ENCODE assay signal across 20 cellular contexts in genomic region chr12:98973395-98973794, GRCh38.
A peak's percentile ranks its signal among the peaks of the same experiment; 100 is the strongest.
DNase-seq lines count a peak whose midpoint lies in the region; ATAC-seq, FAIRE-seq and TF ChIP-seq lines count a peak whose summit lies in the region.
"Had no signal": no experiment of that assay in that cellular context is flagged by ENCODE, and none has a peak within 500 bp of the region (broad histone marks: within the 10 kb centered on the region; RNA-seq: fewer than 3 reads in every experiment).

No MANE protein-coding gene starts in this region.

- CTCF ChIA-PET in K562 (lab: Yijun Ruan, JAX; ENCODE audit: low intra/inter-chr PET ratio), result no interaction called here

- H3K9me3 Mint-ChIP-seq in effector memory CD8-positive, alpha-beta T cell, result peaks cover 0 to 2% of the 10 kb centered on the region in 2 donors
- H3K9me3 Mint-ChIP-seq: activated CD4-positive, alpha-beta memory T cell treated with anti-CD3 and anti-CD28 coated beads for 36 hours had no signal

- no peak overlapping the region for H3K9ac ChIP-seq in K562 (ENCODE audit: insufficient read depth in 1 of 2, low read depth in 2 of 2, low read length in 2 of 2)

- 0% methylated on average over 2 of the region's 2 CpGs for WGBS in K562 (ENCODE audit: insufficient coverage, low coverage, missing lambda C conversion rate)
- 66 to 69% methylated on average over 2 of the region's 2 CpGs for WGBS in lower leg skin, 2 donors

- no peaks in the 10 kb centered on the region for H4K20me1 ChIP-seq in K562 (replicated peaks; ENCODE audit: control insufficient read depth, insufficient read depth, low read length)

- H3K4me3 Mint-ChIP-seq in effector memory CD8-positive, alpha-beta T cell, result no peak overlapping the region
- H3K4me3 Mint-ChIP-seq: activated CD4-positive, alpha-beta memory T cell treated with anti-CD3 and anti-CD28 coated beads for 36 hours; activated naive CD8-positive, alpha-beta T cell had no signal

- no peak overlapping the region for H3K4me3 ChIP-seq in AG10803 (ENCODE audit: low read length)
- no peak overlapping the region for H3K4me3 ChIP-seq in NB4 (ENCODE audit: low read depth, low read length)
- H3K4me3 ChIP-seq in K562, result no peak overlapping the region
- H3K4me3 ChIP-seq in lower leg skin (ENCODE audit: low read depth, poor library complexity, severe bottlenecking), result no peak overlapping the region
- H3K4me3 ChIP-seq: PC-9 had no signal

- no peaks in the 10 kb centered on the region for H3K27me3 Mint-ChIP-seq in effector memory CD8-positive, alpha-beta T cell
- H3K27me3 Mint-ChIP-seq: activated CD4-positive, alpha-beta memory T cell treated with anti-CD3 and anti-CD28 coated beads for 36 hours; activated naive CD8-positive, alpha-beta T cell had no signal

- H3K27ac ChIP-seq in K562 (ENCODE audit: extremely low read depth, low read depth, low read length), result no peak overlapping the region
- H3K27ac ChIP-seq: PC-9 had no signal

- H3K36me3 ChIP-seq in K562 (ENCODE audit: control insufficient read depth, insufficient read depth, low read length), result no peaks in the 10 kb centered on the region

- TF ChIP-seq CTCF in AG10803 (conservative IDR thresholded peaks at IDR 0.05; ENCODE audit: low read length), result no peak
- no peak for TF ChIP-seq CTCF in NB4 (IDR thresholded peaks at IDR 0.05; ENCODE audit: low read depth, low read length)
- no peak for TF ChIP-seq CTCF in K562 (IDR thresholded peaks at IDR 0.05 in 2 of 3, conservative IDR thresholded peaks at IDR 0.05 in 1 of 3; ENCODE audit: insufficient read depth in 2 of 3, low read depth in 1 of 3, low read length in 3 of 3)
- TF ChIP-seq CTCF in lower leg skin (IDR thresholded peaks at IDR 0.05), result no peak

- H3K4me2 ChIP-seq in K562 (ENCODE audit: insufficient read depth, low read length), result no peak overlapping the region
- H3K4me2 ChIP-seq: PC-9 had no signal

- no peak for FAIRE-seq in K562 (lab: Jason Lieb, UNC)
- FAIRE-seq: endometrium, HepG2 had no signal

- H3K4me1 ChIP-seq in K562 (replicated peaks in 1 of 2; ENCODE audit: control insufficient read depth in 2 of 2, insufficient read depth in 2 of 2, low read length in 2 of 2), result no peaks in the 10 kb centered on the region

- TF ChIP-seq RAD21 in K562 (CRISPR knock-in tag; conservative IDR thresholded peaks at IDR 0.05 in 1 of 2, IDR thresholded peaks at IDR 0.05 in 1 of 2), result no peak

- no peaks in the 10 kb centered on the region for H3K79me2 ChIP-seq in K562 (ENCODE audit: control insufficient read depth, insufficient read depth, low read length)

- in situ Hi-C loops in K562 (cut with MboI), result no loop called here

- no TSS peak for BruUV-seq in K562 (replicated peaks; lab: Mats Ljungman, UMichigan)

- ATAC-seq in K562 (no peak), GM18517 (IDR thresholded peaks at IDR 0.05; ENCODE audit: unreplicated experiment) (no peak)
- no peak for ATAC-seq in effector memory CD8-positive, alpha-beta T cell (replicated peaks)
- ATAC-seq: HepG2, right cardiac atrium had no signal

- no peaks in the 10 kb centered on the region for H3K36me3 Mint-ChIP-seq in effector memory CD8-positive, alpha-beta T cell (ENCODE audit: insufficient read depth)
- H3K36me3 Mint-ChIP-seq: activated CD4-positive, alpha-beta memory T cell treated with anti-CD3 and anti-CD28 coated beads for 36 hours; activated naive CD8-positive, alpha-beta T cell had no signal

- TF ChIP-seq POLR2A in NB4 (IDR thresholded peaks at IDR 0.05; ENCODE audit: extremely low read depth, insufficient read length) (no peak), K562 (conservative IDR thresholded peaks at IDR 0.05) (no peak), lower leg skin (IDR thresholded peaks at IDR 0.05) (no peak)

- H3K9me3 ChIP-seq in K562 (replicated peaks; ENCODE audit: control insufficient read depth, insufficient read depth, low read depth, low read length), result no peaks in the 10 kb centered on the region

- H3K9me1 ChIP-seq in K562 (ENCODE audit: control insufficient read depth, insufficient read depth, low read length), result no peaks in the 10 kb centered on the region

- TF ChIP-seq EP300 in K562 (IDR thresholded peaks at IDR 0.05; ENCODE audit: low read length), result no peak

- no peak overlapping the region for H3K27ac Mint-ChIP-seq in effector memory CD8-positive, alpha-beta T cell
- H3K27ac Mint-ChIP-seq: activated CD4-positive, alpha-beta memory T cell treated with anti-CD3 and anti-CD28 coated beads for 36 hours; activated naive CD8-positive, alpha-beta T cell had no signal

- H3K27me3 ChIP-seq in K562 (ENCODE audit: control insufficient read depth in 2 of 2, insufficient read depth in 2 of 2, low read length in 2 of 2), result no peaks in the 10 kb centered on the region

- intact Hi-C loops in K562 (cut with micrococcal nuclease) (no loop called here), lower leg skin (cut with DNase I; ENCODE audit: low total_unique reads) (no loop called here)

- DNase-seq in AG10803 (ENCODE audit: low read depth) (peak; percentile 26), NB4 (ENCODE audit: low read depth) (peak; percentile 24), K562 (ENCODE audit: extremely low read depth in 1 of 4, low spot score in 3 of 4) (no peak), iris pigment epithelial cell (ENCODE audit: low read depth) (peak; percentile 8), NOMO-1 treated with DMSO at 0.1 percent for 48 hours (lab: John Stamatoyannopoulos, UW; ENCODE audit: unreplicated experiment) (no peak), lower leg skin (ENCODE audit: low spot score in 2 of 2) (no peak)
- no peak for DNase-seq in effector memory CD8-positive, alpha-beta T cell
- DNase-seq: activated CD4-positive, alpha-beta memory T cell treated with anti-CD3 and anti-CD28 coated beads for 36 hours; activated T-cell treated with anti-CD3 and anti-CD28 coated beads, Interleukin-2, amount 50 U/mL, for 48 hours; Calu3; cerebellar nuclear complex; NCI-H2081; NCI-H748 treated with DMSO at 0.1 percent for 48 hours; PC-9; right cardiac atrium; stimulated activated CD4-positive, alpha-beta T cell treated with anti-CD3 and anti-CD28 coated beads, Interleukin-1b, Interleukin-23, amount 100 ng/mL, for 48 hours had no signal

- H3K4me1 Mint-ChIP-seq in effector memory CD8-positive, alpha-beta T cell (ENCODE audit: low read depth in 2 of 2), result no peaks in the 10 kb centered on the region

- POLR2A ChIA-PET in K562 (lab: Yijun Ruan, JAX), result no interaction called here

- H2AFZ ChIP-seq in K562 (ENCODE audit: low read depth, low read length), result no peak overlapping the region
- H2AFZ ChIP-seq: PC-9 had no signal

TF ChIP-seq in K562, 482 proteins besides CTCF, POLR2A, EP300 and RAD21 (continues in another document):
- TF ChIP-seq FOXJ2 (tag; IDR thresholded peaks at IDR 0.05), result no peak
- TF ChIP-seq CREB1 (IDR thresholded peaks at IDR 0.05), result no peak
- TF ChIP-seq CREB1 (CRISPR knock-in tag; IDR thresholded peaks at IDR 0.05), result no peak
- no peak for TF ChIP-seq SP1 (CRISPR knock-in tag; IDR thresholded peaks at IDR 0.05)
- TF ChIP-seq, protein P1, sequence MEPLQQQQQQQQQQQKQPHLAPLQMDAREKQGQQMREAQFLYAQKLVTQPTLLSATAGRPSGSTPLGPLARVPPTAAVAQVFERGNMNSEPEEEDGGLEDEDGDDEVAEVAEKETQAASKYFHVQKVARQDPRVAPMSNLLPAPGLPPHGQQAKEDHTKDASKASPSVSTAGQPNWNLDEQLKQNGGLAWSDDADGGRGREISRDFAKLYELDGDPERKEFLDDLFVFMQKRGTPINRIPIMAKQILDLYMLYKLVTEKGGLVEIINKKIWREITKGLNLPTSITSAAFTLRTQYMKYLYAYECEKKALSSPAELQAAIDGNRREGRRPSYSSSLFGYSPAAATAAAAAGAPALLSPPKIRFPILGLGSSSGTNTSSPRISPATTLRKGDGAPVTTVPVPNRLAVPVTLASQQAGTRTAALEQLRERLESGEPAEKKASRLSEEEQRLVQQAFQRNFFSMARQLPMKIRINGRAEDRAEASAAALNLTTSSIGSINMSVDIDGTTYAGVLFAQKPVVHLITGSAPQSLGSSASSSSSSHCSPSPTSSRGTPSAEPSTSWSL (CRISPR knock-in tag; IDR thresholded peaks at IDR 0.05; ENCODE audit: borderline replicate concordance), result no peak
- TF ChIP-seq ZNF592 (IDR thresholded peaks at IDR 0.05), result no peak
- no peak for TF ChIP-seq SUPT5H (IDR thresholded peaks at IDR 0.05)
- TF ChIP-seq DPF2 (IDR thresholded peaks at IDR 0.05), result no peak
- no peak for TF ChIP-seq POU5F1 (IDR thresholded peaks at IDR 0.05; ENCODE audit: borderline replicate concordance, low read depth, low read length, partially characterized antibody)

Comparison
In these comparisons a context has a peak if more than half of its experiments do, and no peak if none do; other contexts are left out.
1. DNase-seq: peak in AG10803 (single experiment), NB4 (single experiment) and iris pigment epithelial cell (single experiment); none in K562 (0 of 4), NOMO-1 treated with DMSO at 0.1 percent for 48 hours (single experiment), lower leg skin (0 of 2) and effector memory CD8-positive, alpha-beta T cell (0 of 3).